8 cellular contexts compared by ENCODE assay signal in genomic region chr3:104604326-104605010, GRCh38.
A peak's percentile ranks its signal among the peaks of the same experiment; 100 is the strongest.
DNase-seq lines count a peak whose midpoint lies in the region; ATAC-seq, FAIRE-seq and TF ChIP-seq lines count a peak whose summit lies in the region.

No MANE protein-coding gene starts in this region.

- no peaks in the 10 kb centered on the region for H3K27me3 ChIP-seq in bronchial epithelial cell (ENCODE audit: control insufficient read depth, insufficient read depth, low read length)

- intact Hi-C loops in mucosa of descending colon (cut with DNase I, micrococcal nuclease) = no loop called here

- TF ChIP-seq CTCF in D721Med (IDR thresholded peaks at IDR 0.05; ENCODE audit: insufficient read depth, missing control alignments) (peak; percentile 9), bronchial epithelial cell (IDR thresholded peaks at IDR 0.05; ENCODE audit: insufficient read depth, low read length, severe bottlenecking) (peak; percentile 24), mucosa of descending colon (IDR thresholded peaks at IDR 0.05) (no peak)

- no peak overlapping the region for H3K4me3 ChIP-seq in bronchial epithelial cell (ENCODE audit: low read depth, low read length)
- no peak overlapping the region for H3K4me3 ChIP-seq in mucosa of descending colon

- no peaks in the 10 kb centered on the region for H3K4me1 ChIP-seq in mucosa of descending colon (ENCODE audit: low read depth)

- no peaks in the 10 kb centered on the region for H3K9me3 ChIP-seq in mucosa of descending colon

- FAIRE-seq in D721Med (lab: Jason Lieb, UNC) (no peak), bronchial epithelial cell (lab: Jason Lieb, UNC) (no peak)

- DNase-seq in D721Med (ENCODE audit: insufficient read length, low spot score) (no peak), NCI-H1436 treated with DMSO at 0.1 percent for 48 hours (lab: John Stamatoyannopoulos, UW) (peak; percentile 44), bronchial epithelial cell (ENCODE audit: low read depth) (peak; percentile 74), mucosa of descending colon (no peak), mucosa of gallbladder (ENCODE audit: low spot score) (no peak)
- no peak for DNase-seq in effector CD8-positive, alpha-beta T cell (lab: John Stamatoyannopoulos, UW)

- H3K36me3 ChIP-seq in bronchial epithelial cell (ENCODE audit: control insufficient read depth, insufficient read depth, low read length) (no peaks in the 10 kb centered on the region), mucosa of descending colon (ENCODE audit: low read depth) (no peaks in the 10 kb centered on the region)

- ATAC-seq in mucosa of descending colon = peak; percentile 45
- ATAC-seq in HG03565 (IDR thresholded peaks at IDR 0.05; ENCODE audit: unreplicated experiment) = no peak
- no peak for ATAC-seq in GM19452 (IDR thresholded peaks at IDR 0.05; ENCODE audit: unreplicated experiment)

Comparison
In these comparisons a context has a peak if more than half of its experiments do, and no peak if none do; other contexts are left out.
1. DNase-seq: peak in NCI-H1436 treated with DMSO at 0.1 percent for 48 hours (single experiment) and bronchial epithelial cell (single experiment); none in D721Med (single experiment), mucosa of descending colon (0 of 3), mucosa of gallbladder (single experiment) and effector CD8-positive, alpha-beta T cell (single experiment).